ENCODE assay signal across 8 cellular contexts in genomic region chr1:28437260-28437923, GRCh38.
A peak's percentile ranks its signal among the peaks of the same experiment; 100 is the strongest.
DNase-seq lines count a peak whose midpoint lies in the region; ATAC-seq and TF ChIP-seq lines count a peak whose summit lies in the region.

No MANE protein-coding gene starts in this region.

- no peaks in the 10 kb centered on the region for H3K9me3 Mint-ChIP-seq in dendritic cell treated with granulocyte-macrophage colony-stimulating factor and Interleukin-4, amounts not matched to agents 40 ng/mL and 50 ng/mL, for 4 days
- H3K9me3 Mint-ChIP-seq in nephron, result no peaks in the 10 kb centered on the region

- H3K4me3 ChIP-seq in BE2C (ENCODE audit: low read depth, low read length) (no peak overlapping the region), NB4 (ENCODE audit: low read depth, low read length) (no peak overlapping the region)

- no peaks in the 10 kb centered on the region for H3K36me3 ChIP-seq in BE2C

- no peaks in the 10 kb centered on the region for H3K9me3 ChIP-seq in BE2C

- H3K36me3 Mint-ChIP-seq in dendritic cell treated with granulocyte-macrophage colony-stimulating factor and Interleukin-4, amounts not matched to agents 40 ng/mL and 50 ng/mL, for 4 days (ENCODE audit: low read depth), result no peaks in the 10 kb centered on the region
- H3K36me3 Mint-ChIP-seq in nephron (ENCODE audit: low read depth), result peaks cover 6% of the 10 kb centered on the region

- H3K27me3 Mint-ChIP-seq in dendritic cell treated with granulocyte-macrophage colony-stimulating factor and Interleukin-4, amounts not matched to agents 40 ng/mL and 50 ng/mL, for 4 days, result no peaks in the 10 kb centered on the region
- no peaks in the 10 kb centered on the region for H3K27me3 Mint-ChIP-seq in nephron (ENCODE audit: low read depth)

- ATAC-seq in GM21528 (IDR thresholded peaks at IDR 0.05; ENCODE audit: low FRiP score, unreplicated experiment), result no peak

- peak overlapping the region; percentile 74 for H3K27ac Mint-ChIP-seq in dendritic cell treated with granulocyte-macrophage colony-stimulating factor and Interleukin-4, amounts not matched to agents 40 ng/mL and 50 ng/mL, for 4 days
- H3K27ac Mint-ChIP-seq in nephron, result peak overlapping the region; percentile 31 to 88 (median 71)

- H3K4me3 Mint-ChIP-seq in dendritic cell treated with granulocyte-macrophage colony-stimulating factor and Interleukin-4, amounts not matched to agents 40 ng/mL and 50 ng/mL, for 4 days, result no peak overlapping the region
- peak overlapping the region in 2 of 3 experiments; percentile 73 to 74 for H3K4me3 Mint-ChIP-seq in nephron

- intact Hi-C loops in dendritic cell treated with granulocyte-macrophage colony-stimulating factor and Interleukin-4, amounts not matched to agents 40 ng/mL and 50 ng/mL, for 4 days (cut with micrococcal nuclease), result no loop called here

- H3K4me1 Mint-ChIP-seq in dendritic cell treated with granulocyte-macrophage colony-stimulating factor and Interleukin-4, amounts not matched to agents 40 ng/mL and 50 ng/mL, for 4 days (ENCODE audit: low read depth), result peaks cover 12% of the 10 kb centered on the region
- H3K4me1 Mint-ChIP-seq in nephron, result peaks cover 10% of the 10 kb centered on the region

- no peak for TF ChIP-seq POLR2A in NB4 (IDR thresholded peaks at IDR 0.05; ENCODE audit: extremely low read depth, insufficient read length)

- TF ChIP-seq CTCF in BE2C (IDR thresholded peaks at IDR 0.05; ENCODE audit: low read depth, low read length) (no peak), NB4 (IDR thresholded peaks at IDR 0.05; ENCODE audit: low read depth, low read length) (no peak), nephron (IDR thresholded peaks at IDR 0.05; ENCODE audit: unreplicated experiment in 3 of 3) (no peak)

- peaks cover 4% of the 10 kb centered on the region; the same call in 1 of the 2 replicates for H3K4me1 ChIP-seq in BE2C

- DNase-seq in BE2C (peak; percentile 16), NB4 (ENCODE audit: low read depth) (peak; percentile 33), DMS79 treated with DMSO at 0.1 percent for 48 hours (lab: John Stamatoyannopoulos, UW) (no peak), NCI-H1436 treated with DMSO at 0.1 percent for 48 hours (lab: John Stamatoyannopoulos, UW) (no peak)
- no peak for DNase-seq in activated naive CD4-positive, alpha-beta T cell treated with anti-CD3 and anti-CD28 coated beads, Interleukin-2, amount 50 U/mL, for 16 hours

- no peaks in the 10 kb centered on the region for H3K27me3 ChIP-seq in BE2C

Comparison
In these comparisons a context has a peak if more than half of its experiments do, and no peak if none do; other contexts are left out.
1. DNase-seq: peak in BE2C (single experiment) and NB4 (single experiment); none in DMS79 treated with DMSO at 0.1 percent for 48 hours (single experiment), activated naive CD4-positive, alpha-beta T cell treated with anti-CD3 and anti-CD28 coated beads, Interleukin-2, amount 50 U/mL, for 16 hours (single experiment) and NCI-H1436 treated with DMSO at 0.1 percent for 48 hours (single experiment).